26 cellular contexts compared by ENCODE assay signal in genomic region chr1:109556563-109556962, GRCh38. TPM values are rescaled to one million over a fixed set of nuclear protein-coding genes. Genes with fewer than 3 reads are reported as not detected.
A peak's percentile ranks its signal among the peaks of the same experiment; 100 is the strongest.
DNase-seq lines count a peak whose midpoint lies in the region; ATAC-seq and TF ChIP-seq lines count a peak whose summit lies in the region.
"Had no signal": no experiment of that assay in that cellular context is flagged by ENCODE, and none has a peak within 500 bp of the region (broad histone marks: within the 10 kb centered on the region; RNA-seq: fewer than 3 reads in every experiment).

No MANE protein-coding gene starts in this region.

- H2AFZ ChIP-seq in GM23248, result no peak overlapping the region
- H2AFZ ChIP-seq in osteoblast (ENCODE audit: low read length), result no peak overlapping the region

- H3K79me2 ChIP-seq in GM23248 (ENCODE audit: insufficient read depth), result peaks cover 100% of the 10 kb centered on the region
- H3K79me2 ChIP-seq in osteoblast (ENCODE audit: insufficient read depth, low read length), result peaks cover 100% of the 10 kb centered on the region

- peak overlapping the region; percentile 10 for H3K4me2 ChIP-seq in GM23248 (ENCODE audit: unreplicated experiment)
- H3K4me2 ChIP-seq in osteoblast (ENCODE audit: insufficient read depth, low read length), result no peak overlapping the region
- H3K4me2 ChIP-seq: KMS-11 had no signal

- no peaks in the 10 kb centered on the region for H3K36me3 ChIP-seq in GM23248 (ENCODE audit: low read depth)
- no peaks in the 10 kb centered on the region for H3K36me3 ChIP-seq in osteoblast (ENCODE audit: insufficient read depth, low read length)
- H3K36me3 ChIP-seq: HAP-1 had no signal

- DNase-seq in activated naive CD8-positive, alpha-beta T cell treated with anti-CD3 and anti-CD28 coated beads, Interleukin-2, amount 50 U/mL, for 24 hours, result no peak
- DNase-seq in GM23248, result peak; percentile 57
- DNase-seq in chondrocyte (ENCODE audit: low spot score), result no peak
- peak; percentile 19 for DNase-seq in osteoblast (ENCODE audit: insufficient read length, low spot score, missing footprints)
- no peak for DNase-seq in LoVo (ENCODE audit: low spot score)
- no peak for DNase-seq in NCI-H446 (lab: John Stamatoyannopoulos, UW)
- DNase-seq: 8988T; CD8-positive, alpha-beta memory T cell; DMS79; NCI-H1048; NCI-H1436; NCI-H1930; NCI-H226; NCI-H526; PC-3; RPMI8226; SHP77 treated with DMSO at 0.1 percent for 48 hours had no signal

- H3K9me3 Mint-ChIP-seq in activated naive CD8-positive, alpha-beta T cell (ENCODE audit: low read depth), result no peaks in the 10 kb centered on the region
- H3K9me3 Mint-ChIP-seq in activated naive CD8-positive, alpha-beta T cell treated with anti-CD3 and anti-CD28 coated beads, Interleukin-2, amount 50 U/mL, for 24 hours, result no peaks in the 10 kb centered on the region
- H3K9me3 Mint-ChIP-seq in chondrocyte (ENCODE audit: low read depth), result no peaks in the 10 kb centered on the region
- H3K9me3 Mint-ChIP-seq: CD8-positive, alpha-beta memory T cell had no signal

- H3K9ac ChIP-seq in GM23248, result no peak overlapping the region
- H3K9ac ChIP-seq: KMS-11 had no signal

- peaks cover 39% of the 10 kb centered on the region; the same call in 1 of the 2 replicates for H4K20me1 ChIP-seq in GM23248 (ENCODE audit: insufficient read depth)
- H4K20me1 ChIP-seq in osteoblast (ENCODE audit: insufficient read depth, low read length), result peaks cover 76% of the 10 kb centered on the region

- H3K36me3 Mint-ChIP-seq in activated naive CD8-positive, alpha-beta T cell, result peaks cover 9% of the 10 kb centered on the region
- H3K36me3 Mint-ChIP-seq in activated naive CD8-positive, alpha-beta T cell treated with anti-CD3 and anti-CD28 coated beads, Interleukin-2, amount 50 U/mL, for 24 hours (ENCODE audit: low read depth), result peaks cover 2% of the 10 kb centered on the region
- H3K36me3 Mint-ChIP-seq in chondrocyte (ENCODE audit: low read depth), result peaks cover 2% of the 10 kb centered on the region

- peaks cover 24% of the 10 kb centered on the region for H3K4me1 ChIP-seq in GM23248 (ENCODE audit: insufficient read depth)
- no peaks in the 10 kb centered on the region for H3K4me1 ChIP-seq in osteoblast (ENCODE audit: insufficient read depth, low read length)

- H3K27me3 Mint-ChIP-seq in activated naive CD8-positive, alpha-beta T cell, result no peaks in the 10 kb centered on the region
- no peaks in the 10 kb centered on the region for H3K27me3 Mint-ChIP-seq in activated naive CD8-positive, alpha-beta T cell treated with anti-CD3 and anti-CD28 coated beads, Interleukin-2, amount 50 U/mL, for 24 hours
- H3K27me3 Mint-ChIP-seq in chondrocyte (ENCODE audit: low read depth), result no peaks in the 10 kb centered on the region
- H3K27me3 Mint-ChIP-seq: CD8-positive, alpha-beta memory T cell had no signal

- no peaks in the 10 kb centered on the region for H3K9me3 ChIP-seq in GM23248 (ENCODE audit: low read depth)
- H3K9me3 ChIP-seq in osteoblast (ENCODE audit: low read depth, low read length), result no peaks in the 10 kb centered on the region
- H3K9me3 ChIP-seq: HAP-1 had no signal

- H3K4me1 Mint-ChIP-seq in activated naive CD8-positive, alpha-beta T cell (ENCODE audit: low read depth), result peaks cover 83% of the 10 kb centered on the region
- H3K4me1 Mint-ChIP-seq in activated naive CD8-positive, alpha-beta T cell treated with anti-CD3 and anti-CD28 coated beads, Interleukin-2, amount 50 U/mL, for 24 hours, result peaks cover 69% of the 10 kb centered on the region
- H3K4me1 Mint-ChIP-seq in chondrocyte (ENCODE audit: low read depth), result peaks cover 20% of the 10 kb centered on the region

- peak overlapping the region; percentile 46 for H3K4me3 Mint-ChIP-seq in activated naive CD8-positive, alpha-beta T cell
- H3K4me3 Mint-ChIP-seq in activated naive CD8-positive, alpha-beta T cell treated with anti-CD3 and anti-CD28 coated beads, Interleukin-2, amount 50 U/mL, for 24 hours, result no peak overlapping the region
- H3K4me3 Mint-ChIP-seq in chondrocyte (ENCODE audit: unreplicated experiment), result no peak overlapping the region

- H3K9me2 ChIP-seq in GM23248 (ENCODE audit: insufficient read depth), result no peaks in the 10 kb centered on the region

- H3K27me3 ChIP-seq in GM23248 (replicated peaks; ENCODE audit: insufficient read depth) (no peaks in the 10 kb centered on the region), osteoblast (ENCODE audit: insufficient read depth, low read length) (no peaks in the 10 kb centered on the region)

- H3K27ac ChIP-seq in GM23248, result peak overlapping the region; percentile 2
- no peak overlapping the region for H3K27ac ChIP-seq in osteoblast (ENCODE audit: low read depth, low read length)
- H3K27ac ChIP-seq: KMS-11 had no signal

- H3K27ac Mint-ChIP-seq in activated naive CD8-positive, alpha-beta T cell, result no peak overlapping the region
- H3K27ac Mint-ChIP-seq in activated naive CD8-positive, alpha-beta T cell treated with anti-CD3 and anti-CD28 coated beads, Interleukin-2, amount 50 U/mL, for 24 hours, result no peak overlapping the region
- H3K27ac Mint-ChIP-seq in chondrocyte (ENCODE audit: unreplicated experiment), result peak overlapping the region; percentile 55

- H3K4me3 ChIP-seq in GM23248, result no peak overlapping the region
- no peak overlapping the region for H3K4me3 ChIP-seq in osteoblast (ENCODE audit: insufficient read depth, low read length)
- H3K4me3 ChIP-seq: HAP-1 had no signal

- H3F3A ChIP-seq in GM23248 (ENCODE audit: insufficient read depth), result peaks cover 18% of the 10 kb centered on the region; the same call in 1 of the 2 replicates

- WGBS in GM23248 (ENCODE audit: low coverage in 1 of 2, low lambda C conversion rate in 2 of 2, missing lambda C conversion rate in 2 of 2), 2 experiments, result 28 to 30% methylated on average over 2 of the region's 2 CpGs

- in situ Hi-C loops in GM23248 (cut with MboI), result no loop called here

- no peak for ATAC-seq in activated naive CD8-positive, alpha-beta T cell treated with anti-CD3 and anti-CD28 coated beads, Interleukin-2, amount 50 U/mL, for 24 hours
- no peak for ATAC-seq in HG03045 (IDR thresholded peaks at IDR 0.05; ENCODE audit: unreplicated experiment)
- ATAC-seq: PC-3, SK-N-SH treated with all-trans-retinoic acid at 6 μM for 48 hours had no signal

- TF ChIP-seq CTCF in chondrocyte (IDR thresholded peaks at IDR 0.05) (no peak), osteoblast (IDR thresholded peaks at IDR 0.05; ENCODE audit: extremely low read depth, low read depth, low read length) (no peak)

RNA-seq across cellular contexts. Expression of gene GNAI3, which starts 8.1 kb away (rescaled TPM):
- total RNA-seq in GM23248 (2014; rRNA removed; shearing (Covaris generic)), result 14.7 and 14.9 TPM in 2 replicates
- polyA plus RNA-seq in GM23248 (2016; fragmentation: Nextera tagmentation; extraction: Ambion mirVana), result 14.6 and 14.9 TPM in 2 replicates
- total RNA-seq in chondrocyte, result 10.7 to 11.3 TPM (median 10.8 TPM) in 3 replicates
- total RNA-seq in osteoblast, result 14.1 and 15.0 TPM in 2 replicates

RNA-seq across cellular contexts. Expression of gene GPR61, which starts 16.9 kb away (rescaled TPM):
- total RNA-seq in GM23248 (2014; rRNA removed; shearing (Covaris generic)), result not detected in 2 replicates
- polyA plus RNA-seq in GM23248 (2016; fragmentation: Nextera tagmentation; extraction: Ambion mirVana), result not detected in 2 replicates
- total RNA-seq in chondrocyte, result not detected in 3 replicates
- total RNA-seq in osteoblast, result not detected in 2 replicates
- total RNA-seq: G401, M059J had no signal
- polyA plus RNA-seq: AG04450; BJ; CD8-positive, alpha-beta memory T cell had no signal

RNA-seq across cellular contexts. Expression of gene AMIGO1, which starts 47.0 kb away (rescaled TPM):
- total RNA-seq in GM23248 (2014; rRNA removed; shearing (Covaris generic)), result 2.7 and 2.8 TPM in 2 replicates
- polyA plus RNA-seq in GM23248 (2016; fragmentation: Nextera tagmentation; extraction: Ambion mirVana), result 1.3 and 1.7 TPM in 2 replicates
- 3.1 to 4.6 TPM (median 4.5 TPM) in 3 replicates for total RNA-seq in chondrocyte
- total RNA-seq in osteoblast, result 2.1 and 2.5 TPM in 2 replicates

Comparison
In these comparisons a context has a peak if more than half of its experiments do, and no peak if none do; other contexts are left out.
1. DNase-seq: peak in GM23248 (single experiment) and osteoblast (single experiment); none in activated naive CD8-positive, alpha-beta T cell treated with anti-CD3 and anti-CD28 coated beads, Interleukin-2, amount 50 U/mL, for 24 hours (single experiment), chondrocyte (single experiment), LoVo (single experiment) and NCI-H446 (0 of 2).